ENCODE assay signal across 1 cellular context in genomic region chr11:128473631-128474030, GRCh38.
TF ChIP-seq lines count a peak whose summit lies in the region.

No MANE protein-coding gene starts in this region.

TF ChIP-seq in HepG2, 621 proteins besides CTCF, POLR2A, EP300 and RAD21 (continued from another document):
- TF ChIP-seq ZFP36 (IDR thresholded peaks at IDR 0.05; ENCODE audit: borderline replicate concordance, low read depth, low read length, partially characterized antibody) (no peak), ZBTB3 (CRISPR knock-in tag; IDR thresholded peaks at IDR 0.05; ENCODE audit: borderline replicate concordance, low read depth) (no peak)
